Comparison of ENCODE assay signal across 21 cellular contexts in genomic region chr7:89584896-89585295, GRCh38.
DNase-seq lines count a peak whose midpoint lies in the region; ATAC-seq and TF ChIP-seq lines count a peak whose summit lies in the region.
"Had no signal": no experiment of that assay in that cellular context is flagged by ENCODE, and none has a peak within 500 bp of the region (broad histone marks: within the 10 kb centered on the region; RNA-seq: fewer than 3 reads in every experiment).

No MANE protein-coding gene starts in this region.

- H2BK15ac ChIP-seq in neuronal stem cell (ENCODE audit: low read length) (no peak overlapping the region), mesenchymal stem cell (ENCODE audit: low read depth, poor library complexity, severe bottlenecking) (no peak overlapping the region)

- no peak overlapping the region for H4K8ac ChIP-seq in neuronal stem cell (ENCODE audit: low read depth, low read length)
- no peak overlapping the region for H4K8ac ChIP-seq in mesenchymal stem cell (ENCODE audit: low read length)

- H3K18ac ChIP-seq in neuronal stem cell (ENCODE audit: low read length) (peak overlapping the region; percentile 71), mesenchymal stem cell (ENCODE audit: low read depth in 1 of 2, low read length in 2 of 2) (no peak overlapping the region)

- H3K4me2 ChIP-seq in neuronal stem cell (ENCODE audit: insufficient read depth, low read length, poor library complexity, severe bottlenecking) (no peak overlapping the region), mesenchymal stem cell (ENCODE audit: low read length, poor library complexity, severe bottlenecking) (no peak overlapping the region)
- H3K4me2 ChIP-seq: BLaER1 treated with 17β-estradiol and CSF1 and Interleukin-3, amounts not matched to agents 10 nM and 100 nM had no signal

- no peak for ATAC-seq in activated naive CD4-positive, alpha-beta T cell treated with anti-CD3 and anti-CD28 coated beads, Interleukin-2, amount 50 U/mL, for 72 hours
- ATAC-seq: CD8-positive, alpha-beta T cell; GM12878; HCT116 had no signal

- H3K36me3 Mint-ChIP-seq in activated naive CD4-positive, alpha-beta T cell treated with anti-CD3 and anti-CD28 coated beads, Interleukin-2, amount 50 U/mL, for 24 hours: peaks cover 2% of the 10 kb centered on the region
- H3K36me3 Mint-ChIP-seq in activated naive CD4-positive, alpha-beta T cell treated with anti-CD3 and anti-CD28 coated beads, Interleukin-2, amount 50 U/mL, for 72 hours: peaks cover 10 to 11% of the 10 kb centered on the region in 2 donors
- H3K36me3 Mint-ChIP-seq: CD8-positive, alpha-beta T cell had no signal

- no peak overlapping the region for H3K4ac ChIP-seq in neuronal stem cell (ENCODE audit: low read length)
- no peak overlapping the region for H3K4ac ChIP-seq in mesenchymal stem cell (ENCODE audit: low read depth in 1 of 2, low read length in 2 of 2)

- no peak overlapping the region for H2AFZ ChIP-seq in neuronal stem cell (ENCODE audit: low read length)
- H2AFZ ChIP-seq in mesenchymal stem cell (ENCODE audit: low read depth, low read length): no peak overlapping the region

- peak overlapping the region; percentile 32 for H3K27ac Mint-ChIP-seq in activated naive CD4-positive, alpha-beta T cell treated with anti-CD3 and anti-CD28 coated beads, Interleukin-2, amount 50 U/mL, for 24 hours
- H3K27ac Mint-ChIP-seq in activated naive CD4-positive, alpha-beta T cell treated with anti-CD3 and anti-CD28 coated beads, Interleukin-2, amount 50 U/mL, for 72 hours: no peak overlapping the region
- H3K27ac Mint-ChIP-seq: B cell; CD8-positive, alpha-beta T cell; HFFc6 had no signal

- H2BK120ac ChIP-seq in neuronal stem cell (ENCODE audit: low read depth, low read length) (no peak overlapping the region), mesenchymal stem cell (ENCODE audit: low read depth, low read length) (no peak overlapping the region)

- H3K9ac ChIP-seq in neuronal stem cell (ENCODE audit: low read depth, low read length, poor library complexity) (no peak overlapping the region), mesenchymal stem cell (ENCODE audit: low read length) (no peak overlapping the region)
- H3K9ac ChIP-seq: BLaER1 treated with 17β-estradiol and CSF1 and Interleukin-3, amounts not matched to agents 10 nM and 100 nM had no signal

- H3K23ac ChIP-seq in neuronal stem cell (ENCODE audit: low read depth, low read length, poor library complexity) (no peak overlapping the region), mesenchymal stem cell (ENCODE audit: low read length in 2 of 2) (no peak overlapping the region)

- WGBS in neuronal stem cell (ENCODE audit: extremely low coverage in 2 of 2, insufficient read length in 2 of 2, insufficient replicate concordance in 1 of 2), 2 donors: no CpG with 5 or more reads among the region's 1 CpG
- 23% methylated on average over 1 of the region's 1 CpG for WGBS in mesenchymal stem cell

- no peak overlapping the region for H2BK12ac ChIP-seq in neuronal stem cell (ENCODE audit: low read length)
- no peak overlapping the region for H2BK12ac ChIP-seq in mesenchymal stem cell (ENCODE audit: low read length in 2 of 2)

- H3K27me3 Mint-ChIP-seq in activated naive CD4-positive, alpha-beta T cell treated with anti-CD3 and anti-CD28 coated beads, Interleukin-2, amount 50 U/mL, for 24 hours: no peaks in the 10 kb centered on the region
- H3K27me3 Mint-ChIP-seq: B cell had no signal

- H3K36me3 ChIP-seq in neuronal stem cell (replicated peaks in 1 of 2; ENCODE audit: control insufficient read depth in 2 of 2, insufficient read depth in 2 of 2, low read length in 2 of 2) (no peaks in the 10 kb centered on the region), mesenchymal stem cell (ENCODE audit: control insufficient read depth in 1 of 2, insufficient read depth in 2 of 2, low read depth in 1 of 2, low read length in 2 of 2) (no peaks in the 10 kb centered on the region)
- H3K36me3 ChIP-seq: BLaER1 treated with 17β-estradiol and CSF1 and Interleukin-3, amounts not matched to agents 10 nM and 100 nM had no signal

- no peak for TF ChIP-seq CTCF in epithelial cell of proximal tubule (conservative IDR thresholded peaks at IDR 0.05; ENCODE audit: low read depth, low read length)

- H3K4me1 ChIP-seq in neuronal stem cell (ENCODE audit: control insufficient read depth in 2 of 2, insufficient read depth in 1 of 2, low read depth in 1 of 2, low read length in 2 of 2) (no peaks in the 10 kb centered on the region), mesenchymal stem cell (ENCODE audit: control insufficient read depth, insufficient read depth, low read depth, low read length) (no peaks in the 10 kb centered on the region)
- H3K4me1 ChIP-seq: BLaER1 treated with 17β-estradiol and CSF1 and Interleukin-3, amounts not matched to agents 10 nM and 100 nM had no signal

- H2AK5ac ChIP-seq in neuronal stem cell (ENCODE audit: low read depth, low read length) (no peak overlapping the region), mesenchymal stem cell (ENCODE audit: low read length, severe bottlenecking) (no peak overlapping the region)

- H3K27ac ChIP-seq in neuronal stem cell (replicated peaks; ENCODE audit: low read length) (no peak overlapping the region), mesenchymal stem cell (ENCODE audit: low read length, poor library complexity, severe bottlenecking) (no peak overlapping the region)
- H3K27ac ChIP-seq: 22Rv1; BLaER1 treated with 17β-estradiol and CSF1 and Interleukin-3, amounts not matched to agents 10 nM and 100 nM; HL-60 had no signal

- H3K27me3 ChIP-seq in neuronal stem cell (ENCODE audit: control insufficient read depth in 3 of 3, insufficient read depth in 3 of 3, low read depth in 1 of 3, low read length in 3 of 3) (no peaks in the 10 kb centered on the region), mesenchymal stem cell (ENCODE audit: control insufficient read depth in 1 of 2, insufficient read depth in 1 of 2, low read length in 2 of 2) (no peaks in the 10 kb centered on the region)
- H3K27me3 ChIP-seq: BLaER1 treated with 17β-estradiol and CSF1 and Interleukin-3, amounts not matched to agents 10 nM and 100 nM had no signal

- H2BK5ac ChIP-seq in neuronal stem cell (ENCODE audit: low read length) (no peak overlapping the region), mesenchymal stem cell (ENCODE audit: low read depth, low read length, poor library complexity, severe bottlenecking) (no peak overlapping the region)

- no peak for DNase-seq in activated naive CD4-positive, alpha-beta T cell treated with anti-CD3 and anti-CD28 coated beads, Interleukin-2, amount 50 U/mL, for 72 hours (ENCODE audit: low spot score in 2 of 2)
- DNase-seq in epithelial cell of proximal tubule (ENCODE audit: low read depth) (peak; percentile 4), neuronal stem cell (ENCODE audit: low spot score) (no peak), mesenchymal stem cell (no peak), islet precursor cell (no peak)
- no peak for DNase-seq in stimulated activated CD4-positive, alpha-beta T cell treated with anti-CD3 and anti-CD28 coated beads, Interleukin-4, amount 100 ng/mL, for 24 hours
- DNase-seq: Calu3; CD8-positive, alpha-beta T cell; DMS79 treated with DMSO at 0.1 percent for 48 hours; EL; GOT3; H7; HFFc6; IMR-90 had no signal

- H3K9me3 Mint-ChIP-seq in activated naive CD4-positive, alpha-beta T cell treated with anti-CD3 and anti-CD28 coated beads, Interleukin-2, amount 50 U/mL, for 24 hours: peaks cover 19% of the 10 kb centered on the region
- peaks cover 12 to 16% of the 10 kb centered on the region in 2 donors for H3K9me3 Mint-ChIP-seq in activated naive CD4-positive, alpha-beta T cell treated with anti-CD3 and anti-CD28 coated beads, Interleukin-2, amount 50 U/mL, for 72 hours

- no peaks in the 10 kb centered on the region for H3K79me1 ChIP-seq in neuronal stem cell (ENCODE audit: low read depth, low read length)
- H3K79me1 ChIP-seq in mesenchymal stem cell (replicated peaks; ENCODE audit: low read length, poor library complexity, severe bottlenecking): no peaks in the 10 kb centered on the region

- no peaks in the 10 kb centered on the region for H3K9me3 ChIP-seq in neuronal stem cell (replicated peaks in 1 of 2; ENCODE audit: control insufficient read depth in 2 of 2, insufficient read depth in 1 of 2, low read depth in 1 of 2, low read length in 2 of 2)
- H3K9me3 ChIP-seq in mesenchymal stem cell (ENCODE audit: control insufficient read depth, low read length): peaks cover 14% of the 10 kb centered on the region

- no peak overlapping the region for H3K4me3 Mint-ChIP-seq in activated naive CD4-positive, alpha-beta T cell treated with anti-CD3 and anti-CD28 coated beads, Interleukin-2, amount 50 U/mL, for 24 hours
- H3K4me3 Mint-ChIP-seq: B cell; CD8-positive, alpha-beta T cell; HFFc6 had no signal

- H3K4me1 Mint-ChIP-seq in activated naive CD4-positive, alpha-beta T cell treated with anti-CD3 and anti-CD28 coated beads, Interleukin-2, amount 50 U/mL, for 24 hours: no peaks in the 10 kb centered on the region
- H3K4me1 Mint-ChIP-seq: B cell had no signal

- H3K14ac ChIP-seq in neuronal stem cell (ENCODE audit: low read length): no peak overlapping the region
- no peak overlapping the region for H3K14ac ChIP-seq in mesenchymal stem cell (ENCODE audit: low read length in 2 of 2)

- H4K91ac ChIP-seq in neuronal stem cell (ENCODE audit: low read depth, low read length, poor library complexity): no peak overlapping the region
- H4K91ac ChIP-seq in mesenchymal stem cell (ENCODE audit: low read length): no peak overlapping the region

- no peak overlapping the region for H3K4me3 ChIP-seq in epithelial cell of proximal tubule (ENCODE audit: low read depth, low read length)
- H3K4me3 ChIP-seq in neuronal stem cell (ENCODE audit: low read length in 2 of 2): no peak overlapping the region
- no peak overlapping the region for H3K4me3 ChIP-seq in mesenchymal stem cell (ENCODE audit: insufficient read depth in 1 of 2, low read depth in 1 of 2, low read length in 2 of 2)
- H3K4me3 ChIP-seq: BLaER1 treated with 17β-estradiol and CSF1 and Interleukin-3, amounts not matched to agents 10 nM and 100 nM; GM12878 had no signal
